Comparison of ENCODE assay signal across 1 cellular context in the genomic region with DNA sequence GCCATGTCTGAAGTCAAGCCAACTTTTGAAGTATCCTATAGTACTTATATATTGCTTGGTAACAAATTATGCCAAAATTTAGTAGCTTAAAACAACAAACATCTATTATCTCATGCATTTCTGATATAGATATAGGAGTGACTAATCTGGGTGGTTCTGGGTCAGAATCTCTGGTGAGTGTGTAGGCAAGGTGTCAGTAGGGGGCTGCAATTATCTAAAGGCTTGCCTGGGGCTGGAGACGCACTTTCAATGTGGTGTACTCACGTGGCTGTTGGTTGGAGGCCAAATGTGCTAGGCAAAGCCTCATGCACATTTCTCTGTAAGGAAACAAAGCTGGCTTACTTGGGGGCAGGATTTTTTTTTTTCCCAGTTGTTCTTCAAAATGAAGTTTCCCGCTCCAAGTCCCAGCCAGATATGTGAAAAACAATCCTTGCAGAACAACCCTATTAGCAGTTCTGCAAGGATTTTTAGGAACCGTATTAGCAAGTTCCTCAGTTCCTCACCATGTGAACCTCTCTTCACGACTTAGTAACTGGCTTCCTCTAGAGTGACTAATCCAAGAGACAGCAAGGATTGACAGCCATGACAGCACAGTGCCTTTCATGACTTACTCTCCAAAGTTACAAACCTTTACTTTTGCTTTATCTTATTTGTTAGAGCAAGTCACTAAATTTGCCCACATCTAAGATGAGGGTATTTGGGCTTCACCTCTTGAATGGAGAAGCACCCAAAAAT.
TF ChIP-seq lines count a peak whose summit lies in the region.

No MANE protein-coding gene starts in this region.

TF ChIP-seq in HEK293, 187 proteins besides CTCF, POLR2A, EP300 and RAD21 (continued from another document and continues in another):
- TF ChIP-seq, protein P1, sequence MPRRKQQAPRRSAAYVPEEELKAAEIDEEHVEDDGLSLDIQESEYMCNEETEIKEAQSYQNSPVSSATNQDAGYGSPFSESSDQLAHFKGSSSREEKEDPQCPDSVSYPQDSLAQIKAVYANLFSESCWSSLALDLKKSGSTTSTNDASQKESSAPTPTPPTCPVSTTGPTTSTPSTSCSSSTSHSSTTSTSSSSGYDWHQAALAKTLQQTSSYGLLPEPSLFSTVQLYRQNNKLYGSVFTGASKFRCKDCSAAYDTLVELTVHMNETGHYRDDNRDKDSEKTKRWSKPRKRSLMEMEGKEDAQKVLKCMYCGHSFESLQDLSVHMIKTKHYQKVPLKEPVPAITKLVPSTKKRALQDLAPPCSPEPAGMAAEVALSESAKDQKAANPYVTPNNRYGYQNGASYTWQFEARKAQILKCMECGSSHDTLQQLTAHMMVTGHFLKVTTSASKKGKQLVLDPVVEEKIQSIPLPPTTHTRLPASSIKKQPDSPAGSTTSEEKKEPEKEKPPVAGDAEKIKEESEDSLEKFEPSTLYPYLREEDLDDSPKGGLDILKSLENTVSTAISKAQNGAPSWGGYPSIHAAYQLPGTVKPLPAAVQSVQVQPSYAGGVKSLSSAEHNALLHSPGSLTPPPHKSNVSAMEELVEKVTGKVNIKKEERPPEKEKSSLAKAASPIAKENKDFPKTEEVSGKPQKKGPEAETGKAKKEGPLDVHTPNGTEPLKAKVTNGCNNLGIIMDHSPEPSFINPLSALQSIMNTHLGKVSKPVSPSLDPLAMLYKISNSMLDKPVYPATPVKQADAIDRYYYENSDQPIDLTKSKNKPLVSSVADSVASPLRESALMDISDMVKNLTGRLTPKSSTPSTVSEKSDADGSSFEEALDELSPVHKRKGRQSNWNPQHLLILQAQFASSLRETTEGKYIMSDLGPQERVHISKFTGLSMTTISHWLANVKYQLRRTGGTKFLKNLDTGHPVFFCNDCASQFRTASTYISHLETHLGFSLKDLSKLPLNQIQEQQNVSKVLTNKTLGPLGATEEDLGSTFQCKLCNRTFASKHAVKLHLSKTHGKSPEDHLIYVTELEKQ (tag by site-specific recombination; IDR thresholded peaks at IDR 0.05; ENCODE audit: borderline replicate concordance): 0 out of 2 replicates have a peak, but pooled peaks have one; percentile 21
- TF ChIP-seq ZNF366 (tag by site-specific recombination; conservative IDR thresholded peaks at IDR 0.05) (peak; percentile 80), KLF16 (tag by site-specific recombination; IDR thresholded peaks at IDR 0.05) (no peak), ZNF791 (tag by site-specific recombination; IDR thresholded peaks at IDR 0.05) (no peak), MEIS1 (CRISPR knock-in tag; IDR thresholded peaks at IDR 0.05; ENCODE audit: borderline replicate concordance) (no peak), SETDB1 (IDR thresholded peaks at IDR 0.05; ENCODE audit: insufficient read length, low read length) (no peak), ZNF777 (tag by site-specific recombination; IDR thresholded peaks at IDR 0.05; ENCODE audit: borderline replicate concordance) (no peak), ZXDB (tag by site-specific recombination; IDR thresholded peaks at IDR 0.05) (no peak), KLF8 (tag by site-specific recombination; IDR thresholded peaks at IDR 0.05) (0 out of 2 replicates have a peak, but pooled peaks have one; percentile 30), ZIC2 (tag by site-specific recombination; IDR thresholded peaks at IDR 0.05) (peak; percentile 54; the same call in 1 of the 2 replicates), SP7 (tag by site-specific recombination; IDR thresholded peaks at IDR 0.05) (peak; percentile 62), ZNF148 (tag by site-specific recombination; IDR thresholded peaks at IDR 0.05; ENCODE audit: borderline replicate concordance) (0 out of 2 replicates have a peak, but pooled peaks have one; percentile 58), ZNF202 (tag by site-specific recombination; IDR thresholded peaks at IDR 0.05; ENCODE audit: borderline replicate concordance) (no peak), ZBTB7A (tag by site-specific recombination; IDR thresholded peaks at IDR 0.05; ENCODE audit: low read depth) (no peak), FEZF1 (tag by site-specific recombination; IDR thresholded peaks at IDR 0.05) (peak; percentile 37; the same call in 1 of the 2 replicates), ZNF398 (tag by site-specific recombination; IDR thresholded peaks at IDR 0.05) (peak; percentile 76), PRDM6 (tag by site-specific recombination; IDR thresholded peaks at IDR 0.05) (peak; percentile 60), TRIM28 (IDR thresholded peaks at IDR 0.05; ENCODE audit: borderline replicate concordance, low read length) (no peak), ZBTB11 (tag by site-specific recombination; conservative IDR thresholded peaks at IDR 0.05; ENCODE audit: low read depth) (no peak), ZNF664 (tag by site-specific recombination; IDR thresholded peaks at IDR 0.05) (no peak), ZNF629 (tag by site-specific recombination; IDR thresholded peaks at IDR 0.05) (peak; percentile 74), WT1 (tag by site-specific recombination; IDR thresholded peaks at IDR 0.05) (peak; percentile 29; the same call in 1 of the 2 replicates), OSR2 (tag by site-specific recombination; IDR thresholded peaks at IDR 0.05) (peak; percentile 69; the same call in 1 of the 2 replicates), GLIS1 (tag by site-specific recombination; IDR thresholded peaks at IDR 0.05) (peak; percentile 79), ZBTB44 (tag by site-specific recombination; IDR thresholded peaks at IDR 0.05) (peak; percentile 67), ZNF354C (tag by site-specific recombination; IDR thresholded peaks at IDR 0.05; ENCODE audit: borderline replicate concordance, low read depth) (no peak), ZBTB17 (tag by site-specific recombination; IDR thresholded peaks at IDR 0.05) (peak; percentile 20; the same call in 1 of the 2 replicates), ZBTB21 (tag by site-specific recombination; IDR thresholded peaks at IDR 0.05) (peak; percentile 72), ZFHX2 (tag by site-specific recombination; conservative IDR thresholded peaks at IDR 0.05) (peak; percentile 25; the same call in 1 of the 2 replicates)
- TF ChIP-seq, protein P2, sequence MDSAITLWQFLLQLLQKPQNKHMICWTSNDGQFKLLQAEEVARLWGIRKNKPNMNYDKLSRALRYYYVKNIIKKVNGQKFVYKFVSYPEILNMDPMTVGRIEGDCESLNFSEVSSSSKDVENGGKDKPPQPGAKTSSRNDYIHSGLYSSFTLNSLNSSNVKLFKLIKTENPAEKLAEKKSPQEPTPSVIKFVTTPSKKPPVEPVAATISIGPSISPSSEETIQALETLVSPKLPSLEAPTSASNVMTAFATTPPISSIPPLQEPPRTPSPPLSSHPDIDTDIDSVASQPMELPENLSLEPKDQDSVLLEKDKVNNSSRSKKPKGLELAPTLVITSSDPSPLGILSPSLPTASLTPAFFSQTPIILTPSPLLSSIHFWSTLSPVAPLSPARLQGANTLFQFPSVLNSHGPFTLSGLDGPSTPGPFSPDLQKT (IDR thresholded peaks at IDR 0.05; ENCODE audit: borderline replicate concordance, low read depth, low read length): no peak
- TF ChIP-seq, protein P3, sequence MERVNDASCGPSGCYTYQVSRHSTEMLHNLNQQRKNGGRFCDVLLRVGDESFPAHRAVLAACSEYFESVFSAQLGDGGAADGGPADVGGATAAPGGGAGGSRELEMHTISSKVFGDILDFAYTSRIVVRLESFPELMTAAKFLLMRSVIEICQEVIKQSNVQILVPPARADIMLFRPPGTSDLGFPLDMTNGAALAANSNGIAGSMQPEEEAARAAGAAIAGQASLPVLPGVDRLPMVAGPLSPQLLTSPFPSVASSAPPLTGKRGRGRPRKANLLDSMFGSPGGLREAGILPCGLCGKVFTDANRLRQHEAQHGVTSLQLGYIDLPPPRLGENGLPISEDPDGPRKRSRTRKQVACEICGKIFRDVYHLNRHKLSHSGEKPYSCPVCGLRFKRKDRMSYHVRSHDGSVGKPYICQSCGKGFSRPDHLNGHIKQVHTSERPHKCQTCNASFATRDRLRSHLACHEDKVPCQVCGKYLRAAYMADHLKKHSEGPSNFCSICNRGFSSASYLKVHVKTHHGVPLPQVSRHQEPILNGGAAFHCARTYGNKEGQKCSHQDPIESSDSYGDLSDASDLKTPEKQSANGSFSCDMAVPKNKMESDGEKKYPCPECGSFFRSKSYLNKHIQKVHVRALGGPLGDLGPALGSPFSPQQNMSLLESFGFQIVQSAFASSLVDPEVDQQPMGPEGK (tag by site-specific recombination; IDR thresholded peaks at IDR 0.05): 0 out of 2 replicates have a peak, but pooled peaks have one; percentile 43
